ENCODE assay signal across 5 cellular contexts in genomic region chr5:171459839-171460238, GRCh38. TPM values are rescaled to one million over a fixed set of nuclear protein-coding genes. Genes with fewer than 3 reads are reported as not detected.
"Had no signal": no experiment of that assay in that cellular context is flagged by ENCODE, and none has a peak within 500 bp of the region (broad histone marks: within the 10 kb centered on the region; RNA-seq: fewer than 3 reads in every experiment).

No MANE protein-coding gene starts in this region.

- H3K4me3 ChIP-seq: GM23338, K562 had no signal

- ATAC-seq: GM23338, K562 had no signal

- DNase-seq: H9, HCEC 1CT, IMR-90 had no signal

- H3K9me3 Mint-ChIP-seq: GM23338, H9 had no signal

- H3K27ac Mint-ChIP-seq: GM23338, H9 had no signal

- H3K4me3 Mint-ChIP-seq: GM23338, H9 had no signal

RNA-seq across cellular contexts. Expression of gene FGF18, which starts 40.4 kb away (rescaled TPM):
- total RNA-seq: IMR-90 had no signal
